15 cellular contexts compared by ENCODE assay signal in genomic region chr22:30824096-30824495, GRCh38.
DNase-seq lines count a peak whose midpoint lies in the region; ATAC-seq and TF ChIP-seq lines count a peak whose summit lies in the region.
"Had no signal": no experiment of that assay in that cellular context is flagged by ENCODE, and none has a peak within 500 bp of the region (broad histone marks: within the 10 kb centered on the region; RNA-seq: fewer than 3 reads in every experiment).

No MANE protein-coding gene starts in this region.

- H3K27ac Mint-ChIP-seq in glutamatergic neuron (ENCODE audit: unreplicated experiment) (no peak overlapping the region), neural crest cell (ENCODE audit: unreplicated experiment) (no peak overlapping the region), type B pancreatic cell (no peak overlapping the region)
- H3K27ac Mint-ChIP-seq: B cell; CD8-positive, alpha-beta T cell; H9 had no signal

- no peak for ATAC-seq in GM19452 (IDR thresholded peaks at IDR 0.05; ENCODE audit: unreplicated experiment)
- ATAC-seq: CD8-positive, alpha-beta T cell; GM12878 had no signal

- peak; percentile 30 for DNase-seq in activated effector memory CD4-positive, alpha-beta T cell treated with anti-CD3 and anti-CD28 coated beads, Interleukin-2, amount 50 U/mL, for 16 hours
- no peak for DNase-seq in activated effector memory CD4-positive, alpha-beta T cell treated with Interleukin-2 at 50 U/mL for 16 hours
- DNase-seq in glutamatergic neuron, result no peak
- no peak for DNase-seq in neural crest cell (ENCODE audit: low read depth, low spot score)
- no peak for DNase-seq in type B pancreatic cell (ENCODE audit: extremely low spot score, unreplicated experiment)
- no peak for DNase-seq in GDM1 (lab: John Stamatoyannopoulos, UW)
- DNase-seq in activated gamma-delta T cell (lab: John Stamatoyannopoulos, UW), result no peak
- DNase-seq: 8988T; Calu3; CD8-positive, alpha-beta T cell; DMS79 treated with DMSO at 0.1 percent for 48 hours; H9 had no signal

- TF ChIP-seq CTCF in glutamatergic neuron (IDR thresholded peaks at IDR 0.05; ENCODE audit: partially characterized antibody, unreplicated experiment) (no peak), neural crest cell (conservative IDR thresholded peaks at IDR 0.05) (no peak), type B pancreatic cell (conservative IDR thresholded peaks at IDR 0.05) (no peak)

- peaks cover 3% of the 10 kb centered on the region for H3K4me1 Mint-ChIP-seq in glutamatergic neuron (ENCODE audit: low read depth, unreplicated experiment)
- peaks cover 6% of the 10 kb centered on the region for H3K4me1 Mint-ChIP-seq in neural crest cell
- H3K4me1 Mint-ChIP-seq in type B pancreatic cell (ENCODE audit: unreplicated experiment), result no peaks in the 10 kb centered on the region

- H3K36me3 Mint-ChIP-seq in glutamatergic neuron (ENCODE audit: unreplicated experiment), result no peaks in the 10 kb centered on the region
- H3K36me3 Mint-ChIP-seq in neural crest cell (ENCODE audit: low read depth), result no peaks in the 10 kb centered on the region
- H3K36me3 Mint-ChIP-seq in type B pancreatic cell, result no peaks in the 10 kb centered on the region
- H3K36me3 Mint-ChIP-seq: CD8-positive, alpha-beta T cell had no signal

- no peaks in the 10 kb centered on the region for H3K9me3 Mint-ChIP-seq in glutamatergic neuron (ENCODE audit: unreplicated experiment)
- no peaks in the 10 kb centered on the region for H3K9me3 Mint-ChIP-seq in neural crest cell
- H3K9me3 Mint-ChIP-seq in type B pancreatic cell, result no peaks in the 10 kb centered on the region
- H3K9me3 Mint-ChIP-seq: CD8-positive, alpha-beta T cell; H9 had no signal

- peaks cover 23% of the 10 kb centered on the region for H3K27me3 Mint-ChIP-seq in glutamatergic neuron (ENCODE audit: unreplicated experiment)
- H3K27me3 Mint-ChIP-seq in neural crest cell (ENCODE audit: low read depth), result peaks cover 72% of the 10 kb centered on the region
- H3K27me3 Mint-ChIP-seq in type B pancreatic cell, result peaks cover 80% of the 10 kb centered on the region

- H3K4me3 Mint-ChIP-seq in glutamatergic neuron (ENCODE audit: unreplicated experiment), result peak overlapping the region; percentile 23
- peak overlapping the region; percentile 5 for H3K4me3 Mint-ChIP-seq in neural crest cell
- peak overlapping the region; percentile 37 for H3K4me3 Mint-ChIP-seq in type B pancreatic cell
- H3K4me3 Mint-ChIP-seq: B cell; CD8-positive, alpha-beta T cell had no signal
